In genomic region chr15:72474912-72475601, GRCh38 we compare ENCODE assay signal across 8 cellular contexts. TPM values are rescaled to one million over a fixed set of nuclear protein-coding genes. Genes with fewer than 3 reads are reported as not detected.
DNase-seq lines count a peak whose midpoint lies in the region; ATAC-seq lines count a peak whose summit lies in the region.

No MANE protein-coding gene starts in this region.

- peak; percentile 38 for DNase-seq in DMS79 treated with DMSO at 0.1 percent for 48 hours (lab: John Stamatoyannopoulos, UW)
- peak; percentile 93 for DNase-seq in Karpas-422
- DNase-seq in SJSA1 (ENCODE audit: low read depth in 1 of 2, low spot score in 2 of 2), result peak; percentile 70 to 82
- DNase-seq in activated naive CD4-positive, alpha-beta T cell treated with Interleukin-2 at 50 U/mL for 16 hours, result peak; percentile 85
- DNase-seq in germinal center (ENCODE audit: low spot score), result peak; percentile 81
- DNase-seq in occipital lobe (lab: John Stamatoyannopoulos, UW), result peak; percentile 57

- H3K4me1 ChIP-seq in Karpas-422 (ENCODE audit: low read length) (peaks cover 27% of the 10 kb centered on the region), SJSA1 (replicated peaks) (peaks cover 13% of the 10 kb centered on the region)

- H3K27ac ChIP-seq in Karpas-422 (ENCODE audit: low read length) (peak overlapping the region; percentile 85), SJSA1 (peak overlapping the region; percentile 99), temporal lobe (ENCODE audit: low read depth, low read length) (peak overlapping the region; percentile 99)

- H3K27me3 ChIP-seq in Karpas-422 (ENCODE audit: low read length), result no peaks in the 10 kb centered on the region
- H3K27me3 ChIP-seq in SJSA1 (replicated peaks), result no peaks in the 10 kb centered on the region

- H4K20me1 ChIP-seq in Karpas-422 (ENCODE audit: insufficient read depth, low read depth, low read length), result peaks cover 23% of the 10 kb centered on the region

- peak; percentile 38 for ATAC-seq in GM21737 (IDR thresholded peaks at IDR 0.05; ENCODE audit: unreplicated experiment)

- no peak overlapping the region for H2AFZ ChIP-seq in Karpas-422 (ENCODE audit: low read length)

- H3K9me3 ChIP-seq in Karpas-422 (ENCODE audit: low read length) (no peaks in the 10 kb centered on the region), SJSA1 (replicated peaks) (no peaks in the 10 kb centered on the region)

- H3K79me2 ChIP-seq in Karpas-422 (ENCODE audit: low read length), result peaks cover 58% of the 10 kb centered on the region

- H3K9ac ChIP-seq in Karpas-422 (ENCODE audit: low read length), result peak overlapping the region; percentile 98

- H3K4me2 ChIP-seq in Karpas-422 (ENCODE audit: low read depth, low read length, poor library complexity, severe bottlenecking), result peak overlapping the region; percentile 75

- H3K4me3 ChIP-seq in Karpas-422 (ENCODE audit: low read length) (peak overlapping the region; percentile 95), SJSA1 (peak overlapping the region; percentile 84)

- no peaks in the 10 kb centered on the region for H3K9me2 ChIP-seq in Karpas-422 (replicated peaks; ENCODE audit: insufficient read depth, low read length)

- H3K36me3 ChIP-seq in Karpas-422 (ENCODE audit: insufficient read depth, low read length), result peaks cover 30% of the 10 kb centered on the region
- H3K36me3 ChIP-seq in SJSA1, result peaks cover 47% of the 10 kb centered on the region

RNA-seq across cellular contexts. Expression of gene ARIH1, which starts 0.9 kb away (rescaled TPM):
- total RNA-seq in Karpas-422 (2014; rRNA removed; shearing (Covaris generic); ENCODE audit: low replicate concordance), result 39.1 and 84.1 TPM in 2 replicates
- total RNA-seq in SJSA1 (2014; rRNA removed; shearing (Covaris generic)), result 27.8 and 36.6 TPM in 2 replicates
- 42.7 TPM for total RNA-seq in occipital lobe
- 35.2 TPM for total RNA-seq in temporal lobe

Comparison
In these comparisons a context has a peak if more than half of its experiments do, and no peak if none do; other contexts are left out.
1. Peak in every context shown above with its lines: DNase-seq, ATAC-seq, H3K4me3 ChIP-seq and H3K27ac ChIP-seq.
2. DNase-seq: peak in every context shown above with its lines; median percentile 93 in Karpas-422; 85 in activated naive CD4-positive, alpha-beta T cell treated with Interleukin-2 at 50 U/mL for 16 hours; 81 in germinal center; 76 in SJSA1; 57 in occipital lobe; 38 in DMS79 treated with DMSO at 0.1 percent for 48 hours.